Comparison of ENCODE assay signal across 8 cellular contexts in the genomic region with DNA sequence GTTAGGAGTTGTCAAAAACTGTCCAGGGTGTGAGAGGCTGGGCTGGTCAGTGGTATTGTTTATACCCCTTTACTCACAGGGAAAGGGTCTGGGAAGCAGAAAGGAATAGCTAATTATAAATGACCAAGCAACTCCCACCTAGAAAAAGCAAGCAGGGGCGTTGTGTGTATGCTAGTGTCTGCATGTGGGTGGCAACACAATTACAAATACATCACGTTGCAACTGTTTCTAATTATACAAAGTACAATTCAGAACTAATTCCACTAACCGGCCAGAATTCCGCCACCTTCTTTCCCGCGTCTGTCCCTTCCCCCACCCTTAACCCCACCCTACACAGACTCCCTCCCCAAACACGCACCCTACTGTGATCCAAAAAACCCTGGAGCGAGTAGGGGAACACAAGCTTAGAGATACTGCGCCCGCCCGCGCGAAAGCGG. TPM values are rescaled to one million over a fixed set of nuclear protein-coding genes. Genes with fewer than 3 reads are reported as not detected.
DNase-seq lines count a peak whose midpoint lies in the region; ATAC-seq and TF ChIP-seq lines count a peak whose summit lies in the region.

No MANE protein-coding gene starts in this region.

- H3K9me3 ChIP-seq in HUES6 (ENCODE audit: control insufficient read depth, insufficient read depth, low read depth, low read length), result 0 out of 2 replicates have a peak, but pooled peaks cover under 1% of the 10 kb centered on the region

- peaks cover 76% of the 10 kb centered on the region for H3K27me3 ChIP-seq in HUES6 (ENCODE audit: control insufficient read depth, insufficient read depth, low read length)

- peaks cover 26 to 29% of the 10 kb centered on the region in 2 donors for H3K4me1 Mint-ChIP-seq in natural killer cell

- H3K36me3 Mint-ChIP-seq in natural killer cell, result no peaks in the 10 kb centered on the region

- no peak overlapping the region for H3K27ac ChIP-seq in HUES6 (ENCODE audit: low read depth, low read length)
- no peak overlapping the region for H3K27ac ChIP-seq in coronary artery

- peaks cover 33 to 58% of the 10 kb centered on the region in 2 donors for H3K27me3 Mint-ChIP-seq in natural killer cell (ENCODE audit: low read depth in 2 of 2)

- no peaks in the 10 kb centered on the region for H3K36me3 ChIP-seq in HUES6 (ENCODE audit: control insufficient read depth, insufficient read depth, low read length)

- CTCF ChIA-PET in AG04449 (lab: Yijun Ruan, JAX), result interaction anchor here (0.9 to 2.8 kb wide), 6 partner anchors 13 to 377 kb away, joined by 3 to 28 read pairs (median 6); no protein-coding TSS in a partner anchor

- H3K4me3 ChIP-seq in AG04449 (ENCODE audit: low read depth, low read length), result peak overlapping the region; percentile 80
- H3K4me3 ChIP-seq in HUES6 (ENCODE audit: low read depth, low read length), result peak overlapping the region; percentile 78
- H3K4me3 ChIP-seq in coronary artery, result peak overlapping the region; percentile 85

- no peak for ATAC-seq in natural killer cell
- no peak for ATAC-seq in GM18520 (IDR thresholded peaks at IDR 0.05; ENCODE audit: unreplicated experiment)
- ATAC-seq in HG02798 (IDR thresholded peaks at IDR 0.05; ENCODE audit: poor library complexity, unreplicated experiment), result no peak

- DNase-seq in AG04449 (ENCODE audit: low read depth, low spot score) (no peak), coronary artery (ENCODE audit: low spot score) (no peak), natural killer cell (no peak), GM19238 (ENCODE audit: insufficient read length, low spot score) (no peak), OCI-M2 (lab: John Stamatoyannopoulos, UW; ENCODE audit: unreplicated experiment) (no peak)

- intact Hi-C loops in natural killer cell (cut with micrococcal nuclease), result loop anchor here (5.0 kb wide), 1 partner anchor 299 kb away; no protein-coding TSS in a partner anchor

- peaks cover 43% of the 10 kb centered on the region for H3K4me1 ChIP-seq in HUES6 (ENCODE audit: control insufficient read depth, insufficient read depth, low read length)

- H3K4me3 Mint-ChIP-seq in natural killer cell, result peak overlapping the region; percentile 95

- H3K27ac Mint-ChIP-seq in natural killer cell, result no peak overlapping the region

- no peak for TF ChIP-seq CTCF in AG04449 (IDR thresholded peaks at IDR 0.05; ENCODE audit: insufficient read depth, low read length, missing control alignments)
- TF ChIP-seq CTCF in coronary artery (IDR thresholded peaks at IDR 0.05), result no peak
- no peak for TF ChIP-seq CTCF in natural killer cell (IDR thresholded peaks at IDR 0.05)

- no peaks in the 10 kb centered on the region for H3K9me3 Mint-ChIP-seq in natural killer cell

- H3K9ac ChIP-seq in HUES6 (ENCODE audit: low read length), result no peak overlapping the region

- POLR2A ChIA-PET in AG04449 (lab: Yijun Ruan, JAX), result no interaction called here

RNA-seq across cellular contexts. Expression of a gene that starts 2.2 kb away (rescaled TPM):
- 1 to 10 TPM; 1.4 to 1.8 (median 1.4) TPM for total RNA-seq in natural killer cell

RNA-seq across cellular contexts. Expression of a gene that starts 34.6 kb away (rescaled TPM):
- 10 to 100 TPM in 2 of 3 donors, 1 to 10 TPM in 1; 4.6 to 18.6 (median 16.5) TPM for total RNA-seq in natural killer cell
